8 cellular contexts compared by ENCODE assay signal in the genomic region with DNA sequence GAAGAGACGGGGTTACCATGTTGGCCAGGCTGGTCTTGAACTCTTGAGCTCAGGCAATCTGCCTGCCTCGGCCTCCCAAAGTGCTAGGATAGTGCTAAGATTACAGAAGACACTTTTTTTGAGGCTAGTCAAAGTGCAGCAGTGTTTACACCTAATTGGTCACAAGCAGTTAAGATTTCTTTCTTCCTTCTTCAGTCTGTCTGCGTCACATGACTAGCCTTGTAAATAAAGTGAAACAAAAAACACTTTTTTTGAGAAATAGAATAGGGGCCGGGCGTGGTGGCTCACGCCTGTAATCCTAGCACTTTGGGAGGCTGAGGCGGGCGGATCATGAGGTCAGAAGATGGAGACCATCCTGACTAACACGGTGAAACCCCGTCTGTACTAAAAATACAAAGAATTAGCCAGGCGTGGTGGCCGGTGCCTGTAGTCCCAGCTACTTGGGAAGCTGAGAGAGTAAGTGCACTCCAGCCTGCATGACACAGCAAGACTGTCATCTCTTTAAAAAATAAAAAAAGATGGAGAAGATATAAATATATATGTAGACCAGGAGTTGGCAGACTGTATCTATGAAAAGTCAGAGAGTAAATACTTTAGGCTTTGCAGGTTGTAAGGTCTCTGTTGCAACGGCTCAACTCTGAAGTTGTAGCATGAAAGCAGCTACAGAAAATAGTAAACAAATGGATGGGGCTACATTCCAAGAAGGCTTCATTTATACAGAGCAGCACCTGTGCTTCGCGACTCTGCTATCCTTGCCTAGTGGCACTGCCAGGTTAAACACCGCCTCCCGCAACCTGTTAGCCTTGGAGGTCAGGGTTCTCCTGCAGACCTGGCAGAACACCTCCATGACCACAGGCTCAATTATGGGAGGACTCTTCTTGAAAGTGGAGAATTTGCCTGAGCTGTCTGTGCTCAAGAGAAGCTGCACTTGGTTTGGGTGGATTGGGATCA. TPM values are rescaled to one million over a fixed set of nuclear protein-coding genes. Genes with fewer than 3 reads are reported as not detected.
DNase-seq lines count a peak whose midpoint lies in the region; ATAC-seq and TF ChIP-seq lines count a peak whose summit lies in the region.

No MANE protein-coding gene starts in this region.

- peaks cover 19% of the 10 kb centered on the region for H3K79me2 ChIP-seq in mammary epithelial cell (ENCODE audit: insufficient read depth, low read length)

- in situ Hi-C loops in mammary epithelial cell (cut with MboI; ENCODE audit: low sequenced_read_pairs in 2 of 2): no loop called here
- in situ Hi-C loops in transverse colon (cut with MboI; ENCODE audit: low pct_ligation_motif_present in 1 of 4, low pct_unique_long_range_greater_than_20kb in 1 of 4, low sequenced_read_pairs in 3 of 4): no loop called here

- peaks cover 40% of the 10 kb centered on the region for H3K4me1 Mint-ChIP-seq in activated CD4-positive, alpha-beta memory T cell treated with anti-CD3 and anti-CD28 coated beads, Interleukin-2, amount 10 ng/mL, durations not matched to agents 7 days and 5 days

- H4K20me1 ChIP-seq in mammary epithelial cell (ENCODE audit: insufficient read depth, low read length): no peaks in the 10 kb centered on the region

- H3K4me3 Mint-ChIP-seq in activated CD4-positive, alpha-beta memory T cell treated with anti-CD3 and anti-CD28 coated beads, Interleukin-2, amount 10 ng/mL, durations not matched to agents 7 days and 5 days: no peak overlapping the region

- H3K4me2 ChIP-seq in mammary epithelial cell (ENCODE audit: insufficient read depth, low read depth, low read length): no peak overlapping the region

- DNase-seq in breast epithelium (ENCODE audit: low spot score in 2 of 2): no peak
- no peak for DNase-seq in mammary epithelial cell
- no peak for DNase-seq in activated CD4-positive, alpha-beta memory T cell treated with anti-CD3 and anti-CD28 coated beads, Interleukin-2, amount 10 ng/mL, durations not matched to agents 7 days and 5 days
- no peak for DNase-seq in transverse colon
- no peak for DNase-seq in NCI-H510A treated with DMSO at 0.1 percent for 48 hours (lab: John Stamatoyannopoulos, UW)
- DNase-seq in ecto neural progenitor cell (ENCODE audit: low spot score): no peak

- no peaks in the 10 kb centered on the region for H3K9me3 ChIP-seq in breast epithelium
- H3K9me3 ChIP-seq in mammary epithelial cell (replicated peaks; ENCODE audit: insufficient read depth, low read length): no peaks in the 10 kb centered on the region
- no peaks in the 10 kb centered on the region for H3K9me3 ChIP-seq in liver (ENCODE audit: control insufficient read depth in 4 of 4, low read length in 3 of 4)
- H3K9me3 ChIP-seq in transverse colon: no peaks in the 10 kb centered on the region

- peak overlapping the region; percentile 48 to 65 for H3K27ac ChIP-seq in breast epithelium
- no peak overlapping the region for H3K27ac ChIP-seq in mammary epithelial cell (ENCODE audit: insufficient read depth, low read depth, low read length)
- peak overlapping the region; percentile 72 to 74 for H3K27ac ChIP-seq in liver (ENCODE audit: low read depth in 1 of 2, low read length in 2 of 2)
- H3K27ac ChIP-seq in transverse colon: peak overlapping the region; percentile 49 to 62 (median 60)

- H3K27me3 ChIP-seq in breast epithelium (no peaks in the 10 kb centered on the region), mammary epithelial cell (ENCODE audit: insufficient read depth, low read length) (no peaks in the 10 kb centered on the region), liver (ENCODE audit: control insufficient read depth in 4 of 4, insufficient read depth in 4 of 4, low read length in 3 of 4) (no peaks in the 10 kb centered on the region), transverse colon (no peaks in the 10 kb centered on the region)

- H3K9me3 Mint-ChIP-seq in activated CD4-positive, alpha-beta memory T cell treated with anti-CD3 and anti-CD28 coated beads, Interleukin-2, amount 10 ng/mL, durations not matched to agents 7 days and 5 days: no peaks in the 10 kb centered on the region

- intact Hi-C loops in breast epithelium (cut with DNase I; ENCODE audit: low total_unique reads): no loop called here
- intact Hi-C loops in mammary epithelial cell (cut with micrococcal nuclease): loop anchor here (1.0 to 5.0 kb wide), 2 partner anchors 99 to 223 kb away; no protein-coding TSS in a partner anchor
- intact Hi-C loops in transverse colon (cut with DNase I; ENCODE audit: low total_unique reads): no loop called here

- no TSS peak for BruUV-seq in mammary epithelial cell (replicated peaks; lab: Mats Ljungman, UMichigan)

- H3K9ac ChIP-seq in mammary epithelial cell (ENCODE audit: insufficient read depth, low read length): no peak overlapping the region
- no peak overlapping the region for H3K9ac ChIP-seq in liver (ENCODE audit: low read depth in 1 of 2, low read length in 2 of 2)

- CTCF ChIA-PET in mammary epithelial cell (lab: Charles Lee; ENCODE audit: low non-redundant PET): no interaction called here
- CTCF ChIA-PET in activated CD4-positive, alpha-beta memory T cell treated with anti-CD3 and anti-CD28 coated beads, Interleukin-2, amount 10 ng/mL, durations not matched to agents 7 days and 5 days (lab: Charles Lee): interaction anchor here (0.6 to 1.3 kb wide), 4 partner anchors 71 to 128 kb away, joined by 3 to 5 read pairs (median 4); no protein-coding TSS in a partner anchor

- no peak for TF ChIP-seq POLR2A in breast epithelium (IDR thresholded peaks at IDR 0.05)
- no peak for TF ChIP-seq POLR2A in transverse colon (IDR thresholded peaks at IDR 0.05)

- ATAC-seq in GM21447 (IDR thresholded peaks at IDR 0.05; ENCODE audit: unreplicated experiment): no peak

- dilution Hi-C loops in mammary epithelial cell (cut with HindIII; ENCODE audit: low sequenced_read_pairs): no loop called here

- 93% methylated on average over 16 of the region's 17 CpGs for WGBS in mammary epithelial cell (ENCODE audit: low coverage, missing lambda C conversion rate)
- WGBS in liver: 54% methylated on average over 17 of the region's 17 CpGs
- 59 to 60% methylated on average over 5 to 17 of the region's 17 CpGs for WGBS in transverse colon (ENCODE audit: low coverage in 1 of 2), 2 donors

- H2AFZ ChIP-seq in mammary epithelial cell (ENCODE audit: low read depth, low read length): no peak overlapping the region

- TF ChIP-seq EP300 in transverse colon (IDR thresholded peaks at IDR 0.05; ENCODE audit: low read depth): no peak

- POLR2A ChIA-PET in activated CD4-positive, alpha-beta memory T cell treated with anti-CD3 and anti-CD28 coated beads, Interleukin-2, amount 10 ng/mL, durations not matched to agents 7 days and 5 days (lab: Charles Lee): interaction anchor here (0.9 kb wide), 1 partner anchor 20 kb away, joined by 3 read pairs; no protein-coding TSS in a partner anchor

- H3K4me3 ChIP-seq in breast epithelium: no peak overlapping the region
- H3K4me3 ChIP-seq in mammary epithelial cell (replicated peaks in 1 of 3; ENCODE audit: insufficient read depth in 1 of 3, low read depth in 2 of 3, low read length in 3 of 3): no peak overlapping the region
- H3K4me3 ChIP-seq in liver (ENCODE audit: low read depth in 1 of 3, low read length in 3 of 3): no peak overlapping the region
- no peak overlapping the region for H3K4me3 ChIP-seq in transverse colon

- H3K36me3 ChIP-seq in breast epithelium: no peaks in the 10 kb centered on the region
- H3K36me3 ChIP-seq in mammary epithelial cell (ENCODE audit: insufficient read depth, low read length): peaks cover 2% of the 10 kb centered on the region
- H3K36me3 ChIP-seq in liver (ENCODE audit: control insufficient read depth in 4 of 4, insufficient read depth in 3 of 4, low read depth in 1 of 4, low read length in 3 of 4): peaks cover 0 to 10% (median 6%) of the 10 kb centered on the region in 4 donors
- H3K36me3 ChIP-seq in transverse colon: peaks cover 0 to 3% (median under 1%) of the 10 kb centered on the region in 4 donors

- TF ChIP-seq CTCF in breast epithelium (IDR thresholded peaks at IDR 0.05) (no peak), mammary epithelial cell (conservative IDR thresholded peaks at IDR 0.05 in 1 of 2, IDR thresholded peaks at IDR 0.05 in 1 of 2; ENCODE audit: extremely low read depth in 1 of 2, insufficient read depth in 1 of 2, low read depth in 1 of 2, low read length in 2 of 2) (no peak), liver (IDR thresholded peaks at IDR 0.05; ENCODE audit: low read depth, low read length, missing input control) (no peak), transverse colon (IDR thresholded peaks at IDR 0.05) (no peak)

- peak in 1 of 2 donors; percentile 23 for TF ChIP-seq RAD21 in liver (IDR thresholded peaks at IDR 0.05)

- H3K27ac Mint-ChIP-seq in activated CD4-positive, alpha-beta memory T cell treated with anti-CD3 and anti-CD28 coated beads, Interleukin-2, amount 10 ng/mL, durations not matched to agents 7 days and 5 days: peak overlapping the region; percentile 70

- H3K4me1 ChIP-seq in breast epithelium (no peaks in the 10 kb centered on the region), mammary epithelial cell (ENCODE audit: insufficient read depth, low read length) (no peaks in the 10 kb centered on the region), liver (ENCODE audit: control insufficient read depth in 4 of 4, insufficient read depth in 4 of 4, low read length in 3 of 4) (peaks cover 25 to 68% (median 56%) of the 10 kb centered on the region in 4 donors), transverse colon (peaks cover 10 to 35% (median 15%) of the 10 kb centered on the region in 4 donors)

- no peaks in the 10 kb centered on the region for H3K27me3 Mint-ChIP-seq in activated CD4-positive, alpha-beta memory T cell treated with anti-CD3 and anti-CD28 coated beads, Interleukin-2, amount 10 ng/mL, durations not matched to agents 7 days and 5 days

- H3K36me3 Mint-ChIP-seq in activated CD4-positive, alpha-beta memory T cell treated with anti-CD3 and anti-CD28 coated beads, Interleukin-2, amount 10 ng/mL, durations not matched to agents 7 days and 5 days (ENCODE audit: low read depth): peaks cover 30% of the 10 kb centered on the region

TF ChIP-seq in liver, 16 proteins besides CTCF, POLR2A, EP300 and RAD21 (continues in another document):
- peak; percentile 11 for TF ChIP-seq NR2F2 (IDR thresholded peaks at IDR 0.05)
- TF ChIP-seq, protein P1, sequence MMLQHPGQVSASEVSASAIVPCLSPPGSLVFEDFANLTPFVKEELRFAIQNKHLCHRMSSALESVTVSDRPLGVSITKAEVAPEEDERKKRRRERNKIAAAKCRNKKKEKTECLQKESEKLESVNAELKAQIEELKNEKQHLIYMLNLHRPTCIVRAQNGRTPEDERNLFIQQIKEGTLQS (IDR thresholded peaks at IDR 0.05): no peak
- peak; percentile 67 to 73 for TF ChIP-seq HNF4A (conservative IDR thresholded peaks at IDR 0.05)
- TF ChIP-seq SP1 (IDR thresholded peaks at IDR 0.05): peak; percentile 75
- no peak for TF ChIP-seq TAF1 (conservative IDR thresholded peaks at IDR 0.05)

RNA-seq across cellular contexts. Expression of gene PPP6R2, which starts 55.8 kb away (rescaled TPM):
- total RNA-seq in breast epithelium (10 to 100 TPM; 48.3 to 54.1 (median 49.5) TPM), mammary epithelial cell (10 to 100 TPM; 37.7 to 52.3 TPM), liver (100 to 1,000 TPM in 1 of 2 donors, 10 to 100 TPM in 1; 51.7 to 117 TPM), transverse colon (100 to 1,000 TPM in 1 of 4 donors, 10 to 100 TPM in 3; 62.1 to 151 (median 77.8) TPM)
- polyA plus RNA-seq in mammary epithelial cell (23.4 TPM), liver (10 to 100 TPM; 28.8 to 42.6 TPM)
- 35.5 TPM for polyA minus RNA-seq in mammary epithelial cell
- total RNA-seq in activated CD4-positive, alpha-beta memory T cell treated with anti-CD3 and anti-CD28 coated beads, Interleukin-2, amount 10 ng/mL, durations not matched to agents 7 days and 5 days: 10 to 100 TPM; 56.5 to 58.9 TPM
